Comparison of ENCODE assay signal across 1 cellular context in the genomic region with DNA sequence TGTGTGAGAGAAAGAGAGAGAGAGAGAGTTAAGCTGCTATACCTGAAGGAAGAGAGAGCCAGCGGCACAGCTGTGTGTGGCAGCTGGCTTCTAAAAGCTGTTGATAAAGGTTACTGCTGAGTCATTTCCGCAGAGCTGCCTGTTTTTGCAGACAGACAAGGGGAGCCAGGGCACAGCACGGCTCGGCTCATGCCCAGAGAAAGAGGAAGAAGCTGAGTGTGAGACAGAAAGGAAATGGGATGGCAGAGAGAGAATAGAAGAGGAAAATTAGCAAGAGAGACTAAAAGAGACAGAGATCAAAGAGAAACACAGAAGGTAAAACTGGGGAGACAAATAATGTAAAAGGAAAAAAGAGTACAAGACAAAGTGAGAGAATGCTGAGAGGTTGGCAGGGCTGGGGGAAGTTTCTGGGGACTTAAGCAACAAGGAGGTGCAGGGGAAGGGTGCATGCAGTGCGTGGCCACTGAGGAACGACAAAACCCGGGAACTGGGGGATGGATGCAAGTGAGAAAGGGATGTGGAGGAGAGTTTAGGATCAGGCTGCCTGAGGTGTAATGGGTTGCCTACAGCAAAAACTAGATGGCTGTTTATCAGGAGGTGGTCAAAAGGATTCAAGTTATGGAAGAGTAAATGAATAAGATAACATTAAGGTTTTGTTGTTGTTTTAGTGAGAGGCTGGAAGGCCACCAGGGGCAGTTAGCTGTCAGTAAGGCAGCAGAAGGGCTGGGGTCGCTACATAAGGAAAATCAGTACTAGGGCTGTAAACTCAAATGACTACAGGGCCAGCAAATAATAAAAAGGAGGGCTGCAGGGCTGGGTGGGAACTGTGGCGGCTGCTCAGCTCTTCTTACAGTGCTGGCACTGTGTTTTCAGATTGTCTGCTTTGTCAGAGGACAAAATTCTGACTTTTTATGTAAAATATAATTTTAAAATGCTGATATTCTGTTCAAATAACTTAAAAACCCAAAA.
TF ChIP-seq lines count a peak whose summit lies in the region.

No MANE protein-coding gene starts in this region.

TF ChIP-seq in K562, 482 proteins besides CTCF, POLR2A, EP300 and RAD21 (continued from another document and continues in another):
- TF ChIP-seq, protein P1, sequence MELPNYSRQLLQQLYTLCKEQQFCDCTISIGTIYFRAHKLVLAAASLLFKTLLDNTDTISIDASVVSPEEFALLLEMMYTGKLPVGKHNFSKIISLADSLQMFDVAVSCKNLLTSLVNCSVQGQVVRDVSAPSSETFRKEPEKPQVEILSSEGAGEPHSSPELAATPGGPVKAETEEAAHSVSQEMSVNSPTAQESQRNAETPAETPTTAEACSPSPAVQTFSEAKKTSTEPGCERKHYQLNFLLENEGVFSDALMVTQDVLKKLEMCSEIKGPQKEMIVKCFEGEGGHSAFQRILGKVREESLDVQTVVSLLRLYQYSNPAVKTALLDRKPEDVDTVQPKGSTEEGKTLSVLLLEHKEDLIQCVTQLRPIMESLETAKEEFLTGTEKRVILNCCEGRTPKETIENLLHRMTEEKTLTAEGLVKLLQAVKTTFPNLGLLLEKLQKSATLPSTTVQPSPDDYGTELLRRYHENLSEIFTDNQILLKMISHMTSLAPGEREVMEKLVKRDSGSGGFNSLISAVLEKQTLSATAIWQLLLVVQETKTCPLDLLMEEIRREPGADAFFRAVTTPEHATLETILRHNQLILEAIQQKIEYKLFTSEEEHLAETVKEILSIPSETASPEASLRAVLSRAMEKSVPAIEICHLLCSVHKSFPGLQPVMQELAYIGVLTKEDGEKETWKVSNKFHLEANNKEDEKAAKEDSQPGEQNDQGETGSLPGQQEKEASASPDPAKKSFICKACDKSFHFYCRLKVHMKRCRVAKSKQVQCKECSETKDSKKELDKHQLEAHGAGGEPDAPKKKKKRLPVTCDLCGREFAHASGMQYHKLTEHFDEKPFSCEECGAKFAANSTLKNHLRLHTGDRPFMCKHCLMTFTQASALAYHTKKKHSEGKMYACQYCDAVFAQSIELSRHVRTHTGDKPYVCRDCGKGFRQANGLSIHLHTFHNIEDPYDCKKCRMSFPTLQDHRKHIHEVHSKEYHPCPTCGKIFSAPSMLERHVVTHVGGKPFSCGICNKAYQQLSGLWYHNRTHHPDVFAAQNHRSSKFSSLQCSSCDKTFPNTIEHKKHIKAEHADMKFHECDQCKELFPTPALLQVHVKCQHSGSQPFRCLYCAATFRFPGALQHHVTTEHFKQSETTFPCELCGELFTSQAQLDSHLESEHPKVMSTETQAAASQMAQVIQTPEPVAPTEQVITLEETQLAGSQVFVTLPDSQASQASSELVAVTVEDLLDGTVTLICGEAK (IDR thresholded peaks at IDR 0.05) = peak; percentile 71; the same call in 1 of the 2 replicates
- TF ChIP-seq, protein P1 (CRISPR knock-in tag; IDR thresholded peaks at IDR 0.05) = no peak
- TF ChIP-seq MAFK (IDR thresholded peaks at IDR 0.05; ENCODE audit: low read length) = peak; percentile 95
- TF ChIP-seq, protein P2, sequence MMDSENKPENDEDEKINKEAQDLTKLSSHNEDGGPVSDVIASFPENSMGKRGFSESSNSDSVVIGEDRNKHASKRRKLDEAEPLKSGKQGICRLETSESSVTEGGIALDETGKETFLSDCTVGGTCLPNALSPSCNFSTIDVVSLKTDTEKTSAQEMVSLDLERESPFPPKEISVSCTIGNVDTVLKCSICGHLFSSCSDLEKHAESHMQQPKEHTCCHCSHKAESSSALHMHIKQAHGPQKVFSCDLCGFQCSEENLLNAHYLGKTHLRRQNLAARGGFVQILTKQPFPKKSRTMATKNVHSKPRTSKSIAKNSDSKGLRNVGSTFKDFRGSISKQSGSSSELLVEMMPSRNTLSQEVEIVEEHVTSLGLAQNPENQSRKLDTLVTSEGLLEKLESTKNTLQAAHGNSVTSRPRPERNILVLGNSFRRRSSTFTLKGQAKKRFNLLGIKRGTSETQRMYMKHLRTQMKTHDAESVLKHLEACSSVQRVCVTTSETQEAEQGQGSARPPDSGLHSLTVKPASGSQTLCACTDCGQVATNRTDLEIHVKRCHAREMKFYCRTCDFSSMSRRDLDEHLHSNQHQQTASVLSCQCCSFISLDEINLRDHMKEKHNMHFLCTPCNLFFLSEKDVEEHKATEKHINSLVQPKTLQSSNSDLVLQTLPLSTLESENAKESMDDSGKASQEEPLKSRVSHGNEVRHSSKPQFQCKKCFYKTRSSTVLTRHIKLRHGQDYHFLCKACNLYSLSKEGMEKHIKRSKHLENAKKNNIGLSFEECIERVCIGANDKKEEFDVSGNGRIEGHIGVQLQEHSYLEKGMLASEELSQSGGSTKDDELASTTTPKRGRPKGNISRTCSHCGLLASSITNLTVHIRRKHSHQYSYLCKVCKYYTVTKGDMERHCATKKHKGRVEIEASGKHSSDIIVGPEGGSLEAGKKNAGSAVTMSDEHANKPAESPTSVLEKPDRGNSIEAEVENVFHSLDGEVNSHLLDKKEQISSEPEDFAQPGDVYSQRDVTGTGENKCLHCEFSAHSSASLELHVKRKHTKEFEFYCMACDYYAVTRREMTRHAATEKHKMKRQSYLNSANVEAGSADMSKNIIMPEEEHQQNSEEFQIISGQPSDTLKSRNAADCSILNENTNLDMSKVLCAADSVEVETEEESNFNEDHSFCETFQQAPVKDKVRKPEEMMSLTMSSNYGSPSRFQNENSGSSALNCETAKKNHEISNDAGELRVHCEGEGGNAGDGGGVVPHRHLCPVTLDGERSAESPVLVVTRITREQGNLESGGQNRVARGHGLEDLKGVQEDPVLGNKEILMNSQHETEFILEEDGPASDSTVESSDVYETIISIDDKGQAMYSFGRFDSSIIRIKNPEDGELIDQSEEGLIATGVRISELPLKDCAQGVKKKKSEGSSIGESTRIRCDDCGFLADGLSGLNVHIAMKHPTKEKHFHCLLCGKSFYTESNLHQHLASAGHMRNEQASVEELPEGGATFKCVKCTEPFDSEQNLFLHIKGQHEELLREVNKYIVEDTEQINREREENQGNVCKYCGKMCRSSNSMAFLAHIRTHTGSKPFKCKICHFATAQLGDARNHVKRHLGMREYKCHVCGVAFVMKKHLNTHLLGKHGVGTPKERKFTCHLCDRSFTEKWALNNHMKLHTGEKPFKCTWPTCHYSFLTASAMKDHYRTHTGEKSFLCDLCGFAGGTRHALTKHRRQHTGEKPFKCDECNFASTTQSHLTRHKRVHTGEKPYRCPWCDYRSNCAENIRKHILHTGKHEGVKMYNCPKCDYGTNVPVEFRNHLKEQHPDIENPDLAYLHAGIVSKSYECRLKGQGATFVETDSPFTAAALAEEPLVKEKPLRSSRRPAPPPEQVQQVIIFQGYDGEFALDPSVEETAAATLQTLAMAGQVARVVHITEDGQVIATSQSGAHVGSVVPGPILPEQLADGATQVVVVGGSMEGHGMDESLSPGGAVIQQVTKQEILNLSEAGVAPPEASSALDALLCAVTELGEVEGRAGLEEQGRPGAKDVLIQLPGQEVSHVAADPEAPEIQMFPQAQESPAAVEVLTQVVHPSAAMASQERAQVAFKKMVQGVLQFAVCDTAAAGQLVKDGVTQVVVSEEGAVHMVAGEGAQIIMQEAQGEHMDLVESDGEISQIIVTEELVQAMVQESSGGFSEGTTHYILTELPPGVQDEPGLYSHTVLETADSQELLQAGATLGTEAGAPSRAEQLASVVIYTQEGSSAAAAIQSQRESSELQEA (IDR thresholded peaks at IDR 0.05; ENCODE audit: low read depth) = peak; percentile 47; the same call in 1 of the 2 replicates
- TF ChIP-seq GATAD2A (IDR thresholded peaks at IDR 0.05) = peak; percentile 100
- TF ChIP-seq PCBP2 (IDR thresholded peaks at IDR 0.05; ENCODE audit: low read depth, low read length, poor library complexity, severe bottlenecking) = no peak
- TF ChIP-seq PTBP1 (IDR thresholded peaks at IDR 0.05; ENCODE audit: low read depth, low read length) = 0 out of 2 replicates have a peak, but pooled peaks have one; percentile 27
- peak; percentile 87 for TF ChIP-seq EP400 (IDR thresholded peaks at IDR 0.05)
- peak; percentile 99 for TF ChIP-seq ZNF316 (IDR thresholded peaks at IDR 0.05)
- peak; percentile 47 to 58; a peak in 3 of 4 replicates for TF ChIP-seq NRF1 (conservative IDR thresholded peaks at IDR 0.05 in 1 of 2, IDR thresholded peaks at IDR 0.05 in 1 of 2)
- TF ChIP-seq NR2C1 (IDR thresholded peaks at IDR 0.05) = peak; percentile 64
- peak; percentile 67 for TF ChIP-seq NR2C1 (tag; IDR thresholded peaks at IDR 0.05)
- TF ChIP-seq, protein P3, sequence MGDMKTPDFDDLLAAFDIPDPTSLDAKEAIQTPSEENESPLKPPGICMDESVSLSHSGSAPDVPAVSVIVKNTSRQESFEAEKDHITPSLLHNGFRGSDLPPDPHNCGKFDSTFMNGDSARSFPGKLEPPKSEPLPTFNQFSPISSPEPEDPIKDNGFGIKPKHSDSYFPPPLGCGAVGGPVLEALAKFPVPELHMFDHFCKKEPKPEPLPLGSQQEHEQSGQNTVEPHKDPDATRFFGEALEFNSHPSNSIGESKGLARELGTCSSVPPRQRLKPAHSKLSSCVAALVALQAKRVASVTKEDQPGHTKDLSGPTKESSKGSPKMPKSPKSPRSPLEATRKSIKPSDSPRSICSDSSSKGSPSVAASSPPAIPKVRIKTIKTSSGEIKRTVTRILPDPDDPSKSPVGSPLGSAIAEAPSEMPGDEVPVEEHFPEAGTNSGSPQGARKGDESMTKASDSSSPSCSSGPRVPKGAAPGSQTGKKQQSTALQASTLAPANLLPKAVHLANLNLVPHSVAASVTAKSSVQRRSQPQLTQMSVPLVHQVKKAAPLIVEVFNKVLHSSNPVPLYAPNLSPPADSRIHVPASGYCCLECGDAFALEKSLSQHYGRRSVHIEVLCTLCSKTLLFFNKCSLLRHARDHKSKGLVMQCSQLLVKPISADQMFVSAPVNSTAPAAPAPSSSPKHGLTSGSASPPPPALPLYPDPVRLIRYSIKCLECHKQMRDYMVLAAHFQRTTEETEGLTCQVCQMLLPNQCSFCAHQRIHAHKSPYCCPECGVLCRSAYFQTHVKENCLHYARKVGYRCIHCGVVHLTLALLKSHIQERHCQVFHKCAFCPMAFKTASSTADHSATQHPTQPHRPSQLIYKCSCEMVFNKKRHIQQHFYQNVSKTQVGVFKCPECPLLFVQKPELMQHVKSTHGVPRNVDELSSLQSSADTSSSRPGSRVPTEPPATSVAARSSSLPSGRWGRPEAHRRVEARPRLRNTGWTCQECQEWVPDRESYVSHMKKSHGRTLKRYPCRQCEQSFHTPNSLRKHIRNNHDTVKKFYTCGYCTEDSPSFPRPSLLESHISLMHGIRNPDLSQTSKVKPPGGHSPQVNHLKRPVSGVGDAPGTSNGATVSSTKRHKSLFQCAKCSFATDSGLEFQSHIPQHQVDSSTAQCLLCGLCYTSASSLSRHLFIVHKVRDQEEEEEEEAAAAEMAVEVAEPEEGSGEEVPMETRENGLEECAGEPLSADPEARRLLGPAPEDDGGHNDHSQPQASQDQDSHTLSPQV (IDR thresholded peaks at IDR 0.05) = peak; percentile 82
- TF ChIP-seq HLTF (IDR thresholded peaks at IDR 0.05) = peak; percentile 79
- peak; percentile 56; the same call in 1 of the 2 replicates for TF ChIP-seq ZNF12 (CRISPR knock-in tag; IDR thresholded peaks at IDR 0.05)
- TF ChIP-seq TOE1 (IDR thresholded peaks at IDR 0.05; ENCODE audit: borderline replicate concordance) = peak; percentile 85
- TF ChIP-seq TOE1 (CRISPR knock-in tag; IDR thresholded peaks at IDR 0.05; ENCODE audit: borderline replicate concordance, low read depth) = no peak
- 0 out of 2 replicates have a peak, but pooled peaks have one; percentile 61 for TF ChIP-seq TARDBP (IDR thresholded peaks at IDR 0.05)
- no peak; the same call in 1 of the 2 replicates for TF ChIP-seq ARID3A (IDR thresholded peaks at IDR 0.05; ENCODE audit: borderline replicate concordance, low read depth, low read length)
- peak; percentile 67 for TF ChIP-seq CC2D1A (IDR thresholded peaks at IDR 0.05)
- TF ChIP-seq, protein P4, sequence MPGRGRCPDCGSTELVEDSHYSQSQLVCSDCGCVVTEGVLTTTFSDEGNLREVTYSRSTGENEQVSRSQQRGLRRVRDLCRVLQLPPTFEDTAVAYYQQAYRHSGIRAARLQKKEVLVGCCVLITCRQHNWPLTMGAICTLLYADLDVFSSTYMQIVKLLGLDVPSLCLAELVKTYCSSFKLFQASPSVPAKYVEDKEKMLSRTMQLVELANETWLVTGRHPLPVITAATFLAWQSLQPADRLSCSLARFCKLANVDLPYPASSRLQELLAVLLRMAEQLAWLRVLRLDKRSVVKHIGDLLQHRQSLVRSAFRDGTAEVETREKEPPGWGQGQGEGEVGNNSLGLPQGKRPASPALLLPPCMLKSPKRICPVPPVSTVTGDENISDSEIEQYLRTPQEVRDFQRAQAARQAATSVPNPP (IDR thresholded peaks at IDR 0.05; ENCODE audit: borderline replicate concordance, insufficient read depth, insufficient read length) = no peak
- TF ChIP-seq PHB (CRISPR knock-in tag; IDR thresholded peaks at IDR 0.05) = peak; percentile 53; the same call in 1 of the 2 replicates
- TF ChIP-seq ZBTB1 (CRISPR knock-in tag; IDR thresholded peaks at IDR 0.05; ENCODE audit: borderline replicate concordance, low read depth) = no peak
